17 cellular contexts compared by ENCODE assay signal in genomic region chr15:56532766-56533455, GRCh38.
DNase-seq lines count a peak whose midpoint lies in the region; ATAC-seq and TF ChIP-seq lines count a peak whose summit lies in the region.
"Had no signal": no experiment of that assay in that cellular context is flagged by ENCODE, and none has a peak within 500 bp of the region (broad histone marks: within the 10 kb centered on the region; RNA-seq: fewer than 3 reads in every experiment).

No MANE protein-coding gene starts in this region.

- H3K27me3 ChIP-seq in OCI-LY1 (ENCODE audit: insufficient read depth, low read length) (no peaks in the 10 kb centered on the region), GM23248 (replicated peaks; ENCODE audit: insufficient read depth) (peaks cover 14% of the 10 kb centered on the region), stomach (no peaks in the 10 kb centered on the region), adrenal gland (no peaks in the 10 kb centered on the region)
- H3K27me3 ChIP-seq: breast epithelium had no signal

- H3K9me2 ChIP-seq in OCI-LY1 (ENCODE audit: low read depth, low read length) (no peaks in the 10 kb centered on the region), GM23248 (ENCODE audit: insufficient read depth) (no peaks in the 10 kb centered on the region)

- TF ChIP-seq EP300 in stomach (IDR thresholded peaks at IDR 0.05), result no peak

- TF ChIP-seq POLR2A in stomach (IDR thresholded peaks at IDR 0.05) (no peak), adrenal gland (IDR thresholded peaks at IDR 0.05) (no peak)

- H3K9me3 ChIP-seq in OCI-LY1 (ENCODE audit: low read length) (no peaks in the 10 kb centered on the region), GM23248 (ENCODE audit: low read depth) (no peaks in the 10 kb centered on the region), stomach (no peaks in the 10 kb centered on the region), adrenal gland (replicated peaks in 1 of 3) (no peaks in the 10 kb centered on the region)
- H3K9me3 ChIP-seq: breast epithelium had no signal

- H2AFZ ChIP-seq in OCI-LY1 (ENCODE audit: low read length), result no peak overlapping the region
- H2AFZ ChIP-seq in GM23248, result no peak overlapping the region

- ATAC-seq in HG03354 (IDR thresholded peaks at IDR 0.05; ENCODE audit: poor library complexity, severe bottlenecking, unreplicated experiment), result no peak
- ATAC-seq: activated CD8-positive, alpha-beta T cell treated with anti-CD3 and anti-CD28 coated beads for 36 hours; HepG2; naive thymus-derived CD4-positive, alpha-beta T cell; Right ventricle myocardium inferior; sciatic nerve had no signal

- no peaks in the 10 kb centered on the region for H4K20me1 ChIP-seq in OCI-LY1 (ENCODE audit: insufficient read depth, low read length)
- H4K20me1 ChIP-seq in GM23248 (ENCODE audit: insufficient read depth), result no peaks in the 10 kb centered on the region

- H3K4me2 ChIP-seq in OCI-LY1 (ENCODE audit: low read length), result peak overlapping the region; percentile 71
- H3K4me2 ChIP-seq in GM23248 (ENCODE audit: unreplicated experiment), result no peak overlapping the region

- peaks cover 6% of the 10 kb centered on the region; the same call in 1 of the 2 replicates for H3K36me3 ChIP-seq in OCI-LY1 (ENCODE audit: insufficient read depth, low read length)
- H3K36me3 ChIP-seq in GM23248 (ENCODE audit: low read depth), result no peaks in the 10 kb centered on the region
- no peaks in the 10 kb centered on the region for H3K36me3 ChIP-seq in stomach
- H3K36me3 ChIP-seq in adrenal gland (replicated peaks in 1 of 2), result no peaks in the 10 kb centered on the region
- H3K36me3 ChIP-seq: breast epithelium had no signal

- H3K27ac ChIP-seq in OCI-LY1 (ENCODE audit: low read depth, low read length, poor library complexity, severe bottlenecking) (peak overlapping the region; percentile 100), GM23248 (no peak overlapping the region), stomach (no peak overlapping the region), adrenal gland (no peak overlapping the region)
- H3K27ac ChIP-seq: breast epithelium, C4-2B had no signal

- H3K4me3 ChIP-seq in OCI-LY1 (ENCODE audit: low read depth, low read length, poor library complexity, severe bottlenecking) (peak overlapping the region; percentile 40), GM23248 (no peak overlapping the region), stomach (no peak overlapping the region), adrenal gland (no peak overlapping the region)
- H3K4me3 ChIP-seq: breast epithelium had no signal

- peak overlapping the region; percentile 82 for H3K9ac ChIP-seq in OCI-LY1 (ENCODE audit: low read length)
- no peak overlapping the region for H3K9ac ChIP-seq in GM23248

- DNase-seq in DMS53 treated with DMSO at 0.1 percent for 48 hours (lab: John Stamatoyannopoulos, UW; ENCODE audit: unreplicated experiment) (peak; percentile 10), NAMALWA (ENCODE audit: low spot score) (peak; percentile 98), myocyte (ENCODE audit: low read depth) (peak; percentile 73), GM23248 (no peak), stomach (no peak), adrenal gland (no peak)
- DNase-seq: activated CD8-positive, alpha-beta T cell treated with anti-CD3 and anti-CD28 coated beads for 36 hours; activated effector memory CD4-positive, alpha-beta T cell treated with anti-CD3 and anti-CD28 coated beads, Interleukin-2, amount 50 U/mL, for 16 hours; glutamatergic neuron; naive thymus-derived CD4-positive, alpha-beta T cell had no signal

- 53 to 62% methylated on average over 3 of the region's 3 CpGs for WGBS in GM23248 (ENCODE audit: low coverage in 1 of 2, low lambda C conversion rate in 2 of 2, missing lambda C conversion rate in 2 of 2), 2 experiments
- 61 to 71% (median 67%) methylated on average over 3 of the region's 3 CpGs for WGBS in stomach, 5 donors
- WGBS in adrenal gland, 4 donors, result 66 to 76% (median 71%) methylated on average over 3 of the region's 3 CpGs

- TF ChIP-seq CTCF in OCI-LY1 (IDR thresholded peaks at IDR 0.05; ENCODE audit: low read length) (no peak), stomach (IDR thresholded peaks at IDR 0.05) (no peak), adrenal gland (IDR thresholded peaks at IDR 0.05) (no peak)

- in situ Hi-C loops in GM23248 (cut with MboI), result no loop called here

- H3K79me2 ChIP-seq in OCI-LY1 (ENCODE audit: insufficient read depth, low read length) (no peaks in the 10 kb centered on the region), GM23248 (ENCODE audit: insufficient read depth) (no peaks in the 10 kb centered on the region)

- H3K4me1 ChIP-seq in OCI-LY1 (ENCODE audit: insufficient read depth, low read length, severe bottlenecking) (peaks cover 81% of the 10 kb centered on the region), GM23248 (ENCODE audit: insufficient read depth) (no peaks in the 10 kb centered on the region), stomach (peaks cover 0 to 11% (median 2%) of the 10 kb centered on the region in 4 donors), adrenal gland (replicated peaks in 1 of 2) (no peaks in the 10 kb centered on the region)
- H3K4me1 ChIP-seq: breast epithelium had no signal

- intact Hi-C loops in stomach (cut with DNase I; ENCODE audit: low total_unique reads), result no loop called here
- intact Hi-C loops in adrenal gland (cut with DNase I), result no loop called here

- peaks cover 23% of the 10 kb centered on the region for H3F3A ChIP-seq in OCI-LY1 (ENCODE audit: insufficient read depth, low read length)
- H3F3A ChIP-seq in GM23248 (ENCODE audit: insufficient read depth), result no peaks in the 10 kb centered on the region

Comparison
In these comparisons a context has a peak if more than half of its experiments do, and no peak if none do; other contexts are left out.
1. DNase-seq: peak in DMS53 treated with DMSO at 0.1 percent for 48 hours (single experiment), NAMALWA (single experiment) and myocyte (single experiment); none in GM23248 (single experiment), stomach (single experiment) and adrenal gland (0 of 7).